1 cellular context compared by ENCODE assay signal in the genomic region with DNA sequence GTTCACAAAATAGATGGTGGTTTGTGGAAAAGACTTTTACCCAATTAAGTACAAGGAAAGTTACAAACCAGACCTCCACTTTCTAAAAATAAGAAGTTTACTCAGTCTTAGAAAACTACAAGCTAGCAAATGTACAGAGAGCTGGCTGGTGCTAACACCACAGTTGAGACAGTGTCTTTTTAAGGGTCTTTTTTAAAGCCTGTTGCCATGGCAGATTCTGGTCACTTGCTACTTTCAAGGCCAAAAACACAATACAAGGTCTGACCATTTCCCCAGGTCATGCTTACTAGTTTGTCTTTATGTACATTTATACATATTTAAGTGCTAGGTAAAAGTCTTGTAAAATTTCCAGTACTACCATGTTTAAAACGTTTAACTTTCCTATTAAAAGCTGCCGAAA.
TF ChIP-seq lines count a peak whose summit lies in the region.

No MANE protein-coding gene starts in this region.

TF ChIP-seq in HepG2, 621 proteins besides CTCF, POLR2A, EP300 and RAD21:
- TF ChIP-seq ZBED4 (CRISPR knock-in tag; IDR thresholded peaks at IDR 0.05; ENCODE audit: borderline replicate concordance) (no peak), ZNF101 (CRISPR knock-in tag; IDR thresholded peaks at IDR 0.05; ENCODE audit: borderline replicate concordance, low read depth) (no peak), ZNF562 (CRISPR knock-in tag; IDR thresholded peaks at IDR 0.05; ENCODE audit: borderline replicate concordance) (no peak), ZNF20 (CRISPR knock-in tag; IDR thresholded peaks at IDR 0.05) (no peak), GABPA (IDR thresholded peaks at IDR 0.05; ENCODE audit: low read depth, low read length) (no peak), GABPA (CRISPR knock-in tag; IDR thresholded peaks at IDR 0.05; ENCODE audit: low read depth) (no peak)
